2 cellular contexts compared by ENCODE assay signal in the genomic region with DNA sequence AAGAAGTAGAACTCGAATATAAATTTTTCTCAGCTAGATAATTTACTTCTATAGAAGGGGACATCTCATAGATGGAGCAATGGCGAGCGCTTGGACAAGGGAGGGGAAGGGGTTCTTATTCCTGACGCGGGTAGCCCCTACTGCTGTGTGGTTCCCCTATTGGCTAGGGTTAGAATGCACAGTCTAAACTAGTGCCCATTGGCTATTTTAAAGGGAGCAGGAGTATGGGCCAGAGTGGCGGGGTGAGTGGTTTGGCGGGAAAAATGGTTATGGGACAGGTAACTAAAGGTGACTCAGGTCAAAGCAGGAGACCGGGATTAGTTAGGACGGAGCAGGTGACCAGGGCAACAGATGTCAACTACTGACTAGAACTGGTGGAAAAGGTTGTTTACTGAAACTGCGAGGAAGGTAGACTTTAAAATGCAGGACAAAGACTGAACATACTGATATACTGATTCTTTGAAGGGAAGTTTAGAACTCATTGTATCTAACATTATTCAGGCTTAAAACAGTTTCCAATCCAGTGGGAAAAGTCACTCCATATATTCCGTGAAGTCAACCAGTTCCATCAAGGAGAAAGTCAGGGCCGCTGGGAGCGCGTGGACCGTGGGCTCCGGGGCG.
TF ChIP-seq lines count a peak whose summit lies in the region.

No MANE protein-coding gene starts in this region.

TF ChIP-seq in SK-N-SH, 30 proteins besides CTCF, POLR2A, EP300 and RAD21 (continued from another document):
- TF ChIP-seq ELF1 (IDR thresholded peaks at IDR 0.05) (no peak), TAF1 (IDR thresholded peaks at IDR 0.05; ENCODE audit: borderline replicate concordance, low read depth, low read length) (no peak), TCF12 (IDR thresholded peaks at IDR 0.05) (no peak), TEAD4 (IDR thresholded peaks at IDR 0.05; ENCODE audit: borderline replicate concordance, insufficient read depth) (no peak), USF1 (IDR thresholded peaks at IDR 0.05; ENCODE audit: borderline replicate concordance, low read depth) (no peak), GATA2 (CRISPR knock-in tag; IDR thresholded peaks at IDR 0.05) (no peak), SMC3 (IDR thresholded peaks at IDR 0.05; ENCODE audit: low read depth, low read length) (no peak), FOXM1 (IDR thresholded peaks at IDR 0.05; ENCODE audit: low read depth) (no peak), JUND (IDR thresholded peaks at IDR 0.05) (no peak), IRF3 (IDR thresholded peaks at IDR 0.05; ENCODE audit: low read depth, low read length) (no peak)
- TF ChIP-seq, protein P1, sequence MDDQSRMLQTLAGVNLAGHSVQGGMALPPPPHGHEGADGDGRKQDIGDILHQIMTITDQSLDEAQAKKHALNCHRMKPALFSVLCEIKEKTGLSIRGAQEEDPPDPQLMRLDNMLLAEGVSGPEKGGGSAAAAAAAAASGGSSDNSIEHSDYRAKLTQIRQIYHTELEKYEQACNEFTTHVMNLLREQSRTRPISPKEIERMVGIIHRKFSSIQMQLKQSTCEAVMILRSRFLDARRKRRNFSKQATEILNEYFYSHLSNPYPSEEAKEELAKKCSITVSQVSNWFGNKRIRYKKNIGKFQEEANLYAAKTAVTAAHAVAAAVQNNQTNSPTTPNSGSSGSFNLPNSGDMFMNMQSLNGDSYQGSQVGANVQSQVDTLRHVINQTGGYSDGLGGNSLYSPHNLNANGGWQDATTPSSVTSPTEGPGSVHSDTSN (IDR thresholded peaks at IDR 0.05): no peak

TF ChIP-seq in neural cell, 6 proteins besides CTCF, POLR2A, EP300 and RAD21 (continued from another document):
- TF ChIP-seq, protein P2, sequence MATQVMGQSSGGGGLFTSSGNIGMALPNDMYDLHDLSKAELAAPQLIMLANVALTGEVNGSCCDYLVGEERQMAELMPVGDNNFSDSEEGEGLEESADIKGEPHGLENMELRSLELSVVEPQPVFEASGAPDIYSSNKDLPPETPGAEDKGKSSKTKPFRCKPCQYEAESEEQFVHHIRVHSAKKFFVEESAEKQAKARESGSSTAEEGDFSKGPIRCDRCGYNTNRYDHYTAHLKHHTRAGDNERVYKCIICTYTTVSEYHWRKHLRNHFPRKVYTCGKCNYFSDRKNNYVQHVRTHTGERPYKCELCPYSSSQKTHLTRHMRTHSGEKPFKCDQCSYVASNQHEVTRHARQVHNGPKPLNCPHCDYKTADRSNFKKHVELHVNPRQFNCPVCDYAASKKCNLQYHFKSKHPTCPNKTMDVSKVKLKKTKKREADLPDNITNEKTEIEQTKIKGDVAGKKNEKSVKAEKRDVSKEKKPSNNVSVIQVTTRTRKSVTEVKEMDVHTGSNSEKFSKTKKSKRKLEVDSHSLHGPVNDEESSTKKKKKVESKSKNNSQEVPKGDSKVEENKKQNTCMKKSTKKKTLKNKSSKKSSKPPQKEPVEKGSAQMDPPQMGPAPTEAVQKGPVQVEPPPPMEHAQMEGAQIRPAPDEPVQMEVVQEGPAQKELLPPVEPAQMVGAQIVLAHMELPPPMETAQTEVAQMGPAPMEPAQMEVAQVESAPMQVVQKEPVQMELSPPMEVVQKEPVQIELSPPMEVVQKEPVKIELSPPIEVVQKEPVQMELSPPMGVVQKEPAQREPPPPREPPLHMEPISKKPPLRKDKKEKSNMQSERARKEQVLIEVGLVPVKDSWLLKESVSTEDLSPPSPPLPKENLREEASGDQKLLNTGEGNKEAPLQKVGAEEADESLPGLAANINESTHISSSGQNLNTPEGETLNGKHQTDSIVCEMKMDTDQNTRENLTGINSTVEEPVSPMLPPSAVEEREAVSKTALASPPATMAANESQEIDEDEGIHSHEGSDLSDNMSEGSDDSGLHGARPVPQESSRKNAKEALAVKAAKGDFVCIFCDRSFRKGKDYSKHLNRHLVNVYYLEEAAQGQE (IDR thresholded peaks at IDR 0.05; ENCODE audit: borderline replicate concordance): no peak
- no peak for TF ChIP-seq TAF1 (IDR thresholded peaks at IDR 0.05; ENCODE audit: low read depth)
- no peak for TF ChIP-seq MXI1 (conservative IDR thresholded peaks at IDR 0.05; ENCODE audit: poor library complexity, severe bottlenecking)
- no peak for TF ChIP-seq EZH2 (IDR thresholded peaks at IDR 0.05; ENCODE audit: borderline replicate concordance, insufficient read depth, low read length, poor library complexity, severe bottlenecking)
TF ChIP-seq in neural cell: peak in this region for 0.
